In the genomic region with DNA sequence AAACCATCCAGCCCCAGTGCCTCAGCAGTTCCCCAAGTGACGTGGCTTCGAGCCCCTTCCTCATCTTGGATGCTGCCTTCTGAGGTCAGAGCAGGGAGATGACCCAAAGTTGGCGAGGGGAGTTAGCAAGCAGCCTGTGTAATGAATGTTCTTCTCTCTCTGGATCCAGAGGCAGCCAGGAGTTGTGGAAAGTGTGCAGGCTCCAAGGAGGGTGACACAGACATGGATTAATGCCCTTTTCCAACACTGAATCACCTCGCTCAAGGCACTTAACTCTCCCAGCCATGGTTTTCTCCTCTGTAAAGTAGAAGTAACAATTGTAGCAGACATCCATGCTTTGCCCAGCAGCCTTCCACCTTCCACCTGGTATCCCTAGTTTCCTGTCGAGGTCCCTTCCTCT, we compare ENCODE assay signal across 19 cellular contexts.
"Had no signal": no experiment of that assay in that cellular context is flagged by ENCODE, and none has a peak within 500 bp of the region (broad histone marks: within the 10 kb centered on the region; RNA-seq: fewer than 3 reads in every experiment).

No MANE protein-coding gene starts in this region.

- H3K4me1 ChIP-seq: lower lobe of right lung had no signal

- H3K36me3 ChIP-seq: brain microvascular endothelial cell, lower lobe of right lung, tibial nerve had no signal

- H3K9me3 Mint-ChIP-seq: activated B cell treated with CpG ODN at 0.5 μM for 24 hours; activated CD8-positive, alpha-beta T cell treated with anti-CD3 and anti-CD28 coated beads for 36 hours; activated naive CD8-positive, alpha-beta T cell treated with anti-CD3 and anti-CD28 coated beads for 36 hours; activated T-cell treated with anti-CD3 and anti-CD28 coated beads, Interleukin-2, amount 50 U/mL, for 72 hours; central memory CD8-positive, alpha-beta T cell had no signal

- DNase-seq: activated B cell treated with CpG ODN at 0.5 μM for 24 hours; activated CD4-positive, alpha-beta T cell treated with anti-CD3 and anti-CD28 coated beads for 48 hours; activated CD8-positive, alpha-beta T cell treated with anti-CD3 and anti-CD28 coated beads for 36 hours; activated gamma-delta T cell; activated naive CD8-positive, alpha-beta T cell treated with anti-CD3 and anti-CD28 coated beads for 36 hours; activated T-cell treated with anti-CD3 and anti-CD28 coated beads, Interleukin-2, amount 50 U/mL, for 72 hours; brain microvascular endothelial cell; cortex of kidney; effector CD4-positive, alpha-beta T cell; foreskin melanocyte; head of caudate nucleus; lower lobe of right lung; midbrain; retina; stimulated activated CD4-positive, alpha-beta T cell treated with anti-CD3 and anti-CD28 coated beads, Interleukin-15, amount 100 ng/mL, for 24 hours; stimulated activated CD4-positive, alpha-beta T cell treated with anti-CD3 and anti-CD28 coated beads, Interleukin-4, amount 100 ng/mL, for 24 hours; stimulated activated naive CD4-positive, alpha-beta T cell had no signal

- H3K27ac Mint-ChIP-seq: activated B cell treated with CpG ODN at 0.5 μM for 24 hours; activated CD8-positive, alpha-beta T cell treated with anti-CD3 and anti-CD28 coated beads for 36 hours; activated naive CD8-positive, alpha-beta T cell treated with anti-CD3 and anti-CD28 coated beads for 36 hours; activated T-cell treated with anti-CD3 and anti-CD28 coated beads, Interleukin-2, amount 50 U/mL, for 72 hours had no signal

- H3K4me3 Mint-ChIP-seq: activated B cell treated with CpG ODN at 0.5 μM for 24 hours; activated CD8-positive, alpha-beta T cell treated with anti-CD3 and anti-CD28 coated beads for 36 hours; activated naive CD8-positive, alpha-beta T cell treated with anti-CD3 and anti-CD28 coated beads for 36 hours; activated T-cell treated with anti-CD3 and anti-CD28 coated beads, Interleukin-2, amount 50 U/mL, for 72 hours; central memory CD8-positive, alpha-beta T cell had no signal

- H3K4me3 ChIP-seq: lower lobe of right lung, tibial nerve had no signal

- H3K27ac ChIP-seq: brain microvascular endothelial cell, lower lobe of right lung, tibial nerve had no signal

- H3K9me3 ChIP-seq: lower lobe of right lung, tibial nerve had no signal

- H3K4me1 Mint-ChIP-seq: activated B cell treated with CpG ODN at 0.5 μM for 24 hours; activated naive CD8-positive, alpha-beta T cell treated with anti-CD3 and anti-CD28 coated beads for 36 hours; central memory CD8-positive, alpha-beta T cell had no signal

- ATAC-seq: activated CD8-positive, alpha-beta T cell treated with anti-CD3 and anti-CD28 coated beads for 36 hours; activated T-cell treated with anti-CD3 and anti-CD28 coated beads, Interleukin-2, amount 50 U/mL, for 72 hours had no signal

- H3K36me3 Mint-ChIP-seq: activated naive CD8-positive, alpha-beta T cell treated with anti-CD3 and anti-CD28 coated beads for 36 hours had no signal
